1 cellular context compared by ENCODE assay signal in the genomic region with DNA sequence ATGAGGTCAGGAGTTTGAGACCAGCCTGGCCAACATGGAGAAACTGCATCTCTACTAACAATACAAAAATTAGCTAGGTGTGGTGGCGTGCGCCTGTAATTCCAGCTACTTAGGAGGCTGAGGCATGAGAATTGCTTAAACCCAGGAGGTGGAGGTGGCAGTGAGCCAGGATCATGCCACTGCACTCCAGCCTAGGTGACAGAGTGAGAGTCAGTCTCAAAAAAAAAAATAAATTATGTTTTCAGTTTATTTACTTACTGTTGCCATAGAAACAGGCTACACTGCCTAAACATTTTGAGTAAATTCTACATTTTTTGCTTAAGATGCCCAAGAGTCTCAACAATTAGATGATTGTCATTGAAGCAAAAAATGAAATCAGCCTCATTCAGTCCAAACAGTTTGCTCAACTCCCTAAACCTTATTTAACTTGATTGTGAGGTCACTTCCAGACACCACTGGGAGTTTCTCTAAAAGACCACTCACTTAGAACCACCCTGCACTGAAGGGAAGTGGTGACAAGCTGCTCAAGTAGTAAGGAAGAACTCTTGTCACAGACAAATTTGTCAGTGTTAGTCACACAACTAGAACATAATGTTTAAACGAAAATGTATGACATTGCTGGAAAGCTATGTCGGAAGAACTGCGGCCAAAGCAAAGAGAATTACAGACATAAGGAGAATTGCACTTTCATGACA.
TF ChIP-seq lines count a peak whose summit lies in the region.

No MANE protein-coding gene starts in this region.

TF ChIP-seq in HepG2, 621 proteins besides CTCF, POLR2A, EP300 and RAD21 (continued from another document):
- TF ChIP-seq ZNF362 (CRISPR knock-in tag; IDR thresholded peaks at IDR 0.05; ENCODE audit: borderline replicate concordance) (peak; percentile 43; the same call in 1 of the 2 replicates), PRDM4 (CRISPR knock-in tag; IDR thresholded peaks at IDR 0.05; ENCODE audit: borderline replicate concordance) (no peak), HIVEP1 (CRISPR knock-in tag; IDR thresholded peaks at IDR 0.05) (no peak), GMEB1 (CRISPR knock-in tag; IDR thresholded peaks at IDR 0.05; ENCODE audit: borderline replicate concordance) (no peak)
- TF ChIP-seq, protein P1, sequence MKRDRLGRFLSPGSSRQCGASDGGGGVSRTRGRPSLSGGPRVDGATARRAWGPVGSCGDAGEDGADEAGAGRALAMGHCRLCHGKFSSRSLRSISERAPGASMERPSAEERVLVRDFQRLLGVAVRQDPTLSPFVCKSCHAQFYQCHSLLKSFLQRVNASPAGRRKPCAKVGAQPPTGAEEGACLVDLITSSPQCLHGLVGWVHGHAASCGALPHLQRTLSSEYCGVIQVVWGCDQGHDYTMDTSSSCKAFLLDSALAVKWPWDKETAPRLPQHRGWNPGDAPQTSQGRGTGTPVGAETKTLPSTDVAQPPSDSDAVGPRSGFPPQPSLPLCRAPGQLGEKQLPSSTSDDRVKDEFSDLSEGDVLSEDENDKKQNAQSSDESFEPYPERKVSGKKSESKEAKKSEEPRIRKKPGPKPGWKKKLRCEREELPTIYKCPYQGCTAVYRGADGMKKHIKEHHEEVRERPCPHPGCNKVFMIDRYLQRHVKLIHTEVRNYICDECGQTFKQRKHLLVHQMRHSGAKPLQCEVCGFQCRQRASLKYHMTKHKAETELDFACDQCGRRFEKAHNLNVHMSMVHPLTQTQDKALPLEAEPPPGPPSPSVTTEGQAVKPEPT (CRISPR knock-in tag; IDR thresholded peaks at IDR 0.05; ENCODE audit: low read depth) = no peak
